9 cellular contexts compared by ENCODE assay signal in the genomic region with DNA sequence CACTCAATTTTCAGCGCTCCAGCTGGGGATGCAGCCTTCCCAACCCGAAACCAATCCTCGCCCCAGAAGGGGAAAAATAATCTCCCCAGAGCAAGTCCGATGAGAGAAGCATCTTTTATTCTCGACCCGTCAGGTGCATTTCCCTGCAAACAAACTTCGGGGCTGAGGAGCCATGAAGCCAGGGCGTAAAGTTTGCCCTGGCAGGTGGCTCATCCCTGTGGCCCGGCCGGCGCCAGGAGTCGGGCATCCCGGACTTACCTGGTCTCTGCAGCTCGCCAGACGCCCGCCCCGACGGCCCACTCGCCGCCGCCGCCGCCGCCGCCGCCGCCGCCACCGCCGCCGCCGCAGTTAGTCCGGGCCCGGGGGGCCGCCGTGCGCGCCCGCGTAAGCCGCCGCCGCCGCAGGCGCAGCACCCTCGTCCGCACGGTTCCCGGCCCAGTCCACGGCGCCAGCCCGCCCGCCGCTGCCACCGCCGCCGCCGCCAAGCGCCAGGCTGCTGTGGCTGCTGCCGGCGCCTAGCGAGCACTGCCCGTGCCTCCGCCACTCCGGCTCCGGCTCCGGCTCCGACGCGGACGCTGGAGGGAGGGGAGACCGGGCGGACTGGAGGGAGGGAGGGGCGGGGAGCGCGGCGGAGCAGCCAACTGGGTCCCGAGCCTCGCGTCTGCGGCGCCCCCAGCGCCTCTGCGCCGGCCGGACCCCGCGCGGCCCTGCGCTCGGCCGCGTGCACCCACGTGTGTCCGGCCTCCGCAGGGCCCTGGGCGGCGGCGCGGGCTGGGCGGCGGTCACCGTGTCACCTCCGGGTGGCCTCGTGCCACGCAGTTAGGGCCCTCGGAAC. TPM values are rescaled to one million over a fixed set of nuclear protein-coding genes. Genes with fewer than 3 reads are reported as not detected.
DNase-seq lines count a peak whose midpoint lies in the region; ATAC-seq and TF ChIP-seq lines count a peak whose summit lies in the region.
"Had no signal": no experiment of that assay in that cellular context is flagged by ENCODE, and none has a peak within 500 bp of the region (broad histone marks: within the 10 kb centered on the region; RNA-seq: fewer than 3 reads in every experiment).

Gene CNTN3, minus strand, starts transcription at position 527 of the 835 bp plus-strand sequence. CDS start 93,547 bp downstream, outside the sequence.

- DNase-seq in NCI-H82 (lab: John Stamatoyannopoulos, UW), result peak; percentile 67
- DNase-seq in NCI-H82 treated with DMSO at 0.1 percent for 48 hours (lab: John Stamatoyannopoulos, UW; ENCODE audit: unreplicated experiment), result no peak
- no peak for DNase-seq in epithelial cell of proximal tubule (ENCODE audit: low read depth)
- DNase-seq in mucosa of descending colon, result peak; percentile 54 to 70 (median 59)
- DNase-seq in ureter (ENCODE audit: low spot score), result peak; percentile 44
- no peak for DNase-seq in G401 (ENCODE audit: low spot score)
- no peak for DNase-seq in NCI-H2029 (lab: John Stamatoyannopoulos, UW)
- DNase-seq in medulla oblongata (ENCODE audit: extremely low spot score), result no peak
- DNase-seq: Caco-2 had no signal

- ATAC-seq in mucosa of descending colon, result peak; percentile 82

- H3K4me1 ChIP-seq in mucosa of descending colon (ENCODE audit: low read depth), result peaks cover 20% of the 10 kb centered on the region
- H3K4me1 ChIP-seq: Caco-2 had no signal

- no peaks in the 10 kb centered on the region for H3K36me3 ChIP-seq in mucosa of descending colon (ENCODE audit: low read depth)

- no peaks in the 10 kb centered on the region for H3K9me3 ChIP-seq in mucosa of descending colon
- H3K9me3 ChIP-seq: Caco-2 had no signal

- in situ Hi-C loops in G401 (cut with HindIII; ENCODE audit: low sequenced_read_pairs), result no loop called here

- intact Hi-C loops in mucosa of descending colon (cut with DNase I, micrococcal nuclease), result no loop called here

- TF ChIP-seq CTCF in epithelial cell of proximal tubule (conservative IDR thresholded peaks at IDR 0.05; ENCODE audit: low read depth, low read length) (no peak), mucosa of descending colon (IDR thresholded peaks at IDR 0.05) (no peak)

- peak within 1 kb of the TSS; percentile 55 for H3K4me3 ChIP-seq in epithelial cell of proximal tubule (ENCODE audit: low read depth, low read length)
- H3K4me3 ChIP-seq in mucosa of descending colon, result peak within 1 kb of the TSS; percentile 29

RNA-seq across cellular contexts. Expression of gene CNTN3, which starts in this region (rescaled TPM):
- total RNA-seq in epithelial cell of proximal tubule (0.46 and 2.9 TPM in 2 replicates), mucosa of descending colon (10 to 100 TPM in 1 of 3 donors, 1 to 10 TPM in 2; 6.2 to 15.6 (median 8.1) TPM), ureter (24.5 TPM)
- not detected in 2 replicates for total RNA-seq in G401 (2014; rRNA removed; shearing (Covaris generic))
- total RNA-seq: Caco-2 had no signal

Comparison
In these comparisons a context has a peak if more than half of its experiments do, and no peak if none do; other contexts are left out.
1. DNase-seq: peak in NCI-H82 (single experiment), mucosa of descending colon (3 of 3) and ureter (single experiment); none in NCI-H82 treated with DMSO at 0.1 percent for 48 hours (single experiment), epithelial cell of proximal tubule (single experiment), G401 (single experiment), NCI-H2029 (single experiment) and medulla oblongata (single experiment).